ENCODE assay signal across 13 cellular contexts in the genomic region with DNA sequence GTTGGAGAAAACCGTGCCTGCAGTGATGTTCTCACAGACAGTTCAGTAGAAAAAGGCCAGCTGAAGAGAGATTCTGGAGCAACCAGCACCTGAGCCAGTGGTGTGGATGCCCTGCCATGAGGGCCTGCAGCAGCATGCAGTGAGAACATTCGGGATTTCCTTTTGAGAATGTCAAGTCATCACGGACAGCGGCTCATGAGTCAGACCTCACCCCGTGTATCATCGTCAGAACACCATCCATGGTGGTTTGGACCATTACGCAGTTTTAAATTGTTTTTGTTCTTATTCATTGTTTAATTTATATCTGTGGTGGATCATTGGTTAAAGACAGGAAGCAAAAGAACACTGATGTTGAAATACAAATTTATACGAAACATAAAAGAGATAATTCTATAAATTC.
DNase-seq lines count a peak whose midpoint lies in the region; ATAC-seq and TF ChIP-seq lines count a peak whose summit lies in the region.
"Had no signal": no experiment of that assay in that cellular context is flagged by ENCODE, and none has a peak within 500 bp of the region (broad histone marks: within the 10 kb centered on the region; RNA-seq: fewer than 3 reads in every experiment).

No MANE protein-coding gene starts in this region.

- H3K4me1 ChIP-seq in fibroblast of lung (ENCODE audit: control insufficient read depth, extremely low read depth, insufficient read depth, low read length) = peaks cover 7% of the 10 kb centered on the region
- H3K4me1 ChIP-seq in endodermal cell (ENCODE audit: control insufficient read depth, insufficient read depth, low read length) = no peaks in the 10 kb centered on the region

- H3K27ac Mint-ChIP-seq in endodermal cell = no peak overlapping the region

- DNase-seq in GM04503 (ENCODE audit: low read depth) = peak; percentile 91
- peak; percentile 87 for DNase-seq in RWPE1 (ENCODE audit: low spot score)
- peak; percentile 99 to 100 for DNase-seq in fibroblast of lung (ENCODE audit: low read depth in 2 of 2)
- peak; percentile 97 for DNase-seq in smooth muscle cell of the brain vasculature (ENCODE audit: low read depth, low spot score)
- no peak for DNase-seq in endodermal cell
- no peak for DNase-seq in retina
- DNase-seq: NCI-H1694 treated with DMSO at 0.1 percent for 48 hours, NCI-H526 treated with DMSO at 0.1 percent for 48 hours, right cardiac atrium, SIG-M5 had no signal

- CTCF ChIA-PET in RWPE1 (lab: Yijun Ruan, JAX) = no interaction called here

- no peaks in the 10 kb centered on the region for H3K79me2 ChIP-seq in fibroblast of lung (ENCODE audit: control insufficient read depth, insufficient read depth, low read length)

- no peaks in the 10 kb centered on the region for H3K4me1 Mint-ChIP-seq in endodermal cell

- H3K9me3 Mint-ChIP-seq in endodermal cell = no peaks in the 10 kb centered on the region

- H3K36me3 Mint-ChIP-seq in endodermal cell (ENCODE audit: low read depth) = no peaks in the 10 kb centered on the region

- H2AFZ ChIP-seq in fibroblast of lung (ENCODE audit: low read length) = no peak overlapping the region

- H3K9ac ChIP-seq in fibroblast of lung (ENCODE audit: insufficient read depth, low read length) = no peak overlapping the region
- no peak overlapping the region for H3K9ac ChIP-seq in endodermal cell (ENCODE audit: extremely low read depth, low read length, poor library complexity, severe bottlenecking)

- no peaks in the 10 kb centered on the region for H3K27me3 Mint-ChIP-seq in endodermal cell (ENCODE audit: insufficient read depth)

- no peak for TF ChIP-seq CTCF in RWPE1 (conservative IDR thresholded peaks at IDR 0.05; ENCODE audit: low read depth)
- TF ChIP-seq CTCF in fibroblast of lung (conservative IDR thresholded peaks at IDR 0.05 in 1 of 2, IDR thresholded peaks at IDR 0.05 in 1 of 2; ENCODE audit: low read depth in 1 of 2, low read length in 2 of 2) = no peak
- TF ChIP-seq CTCF in endodermal cell (conservative IDR thresholded peaks at IDR 0.05) = no peak

- H4K20me1 ChIP-seq in fibroblast of lung (ENCODE audit: control insufficient read depth, extremely low read depth, insufficient read depth, low read length) = no peaks in the 10 kb centered on the region

- no peak overlapping the region for H3K4me3 ChIP-seq in fibroblast of lung (replicated peaks in 1 of 4; ENCODE audit: control extremely low read depth in 1 of 4, insufficient read depth in 1 of 4, low read depth in 3 of 4, low read length in 4 of 4)
- no peak overlapping the region for H3K4me3 ChIP-seq in endodermal cell (ENCODE audit: low read length)
- H3K4me3 ChIP-seq: GM12878 had no signal

- H3K27ac ChIP-seq in RWPE1 (peak overlapping the region; percentile 80), fibroblast of lung (ENCODE audit: insufficient read depth, low read length) (peak overlapping the region; percentile 86), endodermal cell (ENCODE audit: low read depth, low read length) (no peak overlapping the region)
- H3K27ac ChIP-seq: VCaP had no signal

- POLR2A ChIA-PET in RWPE1 (lab: Yijun Ruan, JAX; ENCODE audit: low non-redundant PET) = no interaction called here

- 90 to 96% methylated on average over 7 to 8 of the region's 8 CpGs for WGBS in endodermal cell (ENCODE audit: insufficient coverage in 1 of 2, insufficient read length in 1 of 2), 2 experiments

- H3K9me3 ChIP-seq in fibroblast of lung (ENCODE audit: control insufficient read depth, insufficient read depth, low read depth, low read length) (no peaks in the 10 kb centered on the region), endodermal cell (ENCODE audit: control insufficient read depth, low read length) (no peaks in the 10 kb centered on the region)

- H3K4me3 Mint-ChIP-seq in endodermal cell = no peak overlapping the region

- no peak for ATAC-seq in GM21576 (IDR thresholded peaks at IDR 0.05; ENCODE audit: unreplicated experiment)
- ATAC-seq: GM12878, right cardiac atrium had no signal

- no peak overlapping the region for H3K4me2 ChIP-seq in fibroblast of lung (ENCODE audit: extremely low read depth, insufficient read depth, low read length)

- H3K36me3 ChIP-seq in fibroblast of lung (ENCODE audit: control insufficient read depth, insufficient read depth, low read length) = peaks cover 1% of the 10 kb centered on the region
- no peaks in the 10 kb centered on the region for H3K36me3 ChIP-seq in endodermal cell (ENCODE audit: control insufficient read depth, insufficient read depth, low read length)

- H3K27me3 ChIP-seq in fibroblast of lung (ENCODE audit: control insufficient read depth, insufficient read depth, low read length) (no peaks in the 10 kb centered on the region), endodermal cell (ENCODE audit: control insufficient read depth, insufficient read depth, low read length, poor library complexity, severe bottlenecking) (no peaks in the 10 kb centered on the region)

Comparison
In these comparisons a context has a peak if more than half of its experiments do, and no peak if none do; other contexts are left out.
1. DNase-seq: peak in GM04503 (single experiment), RWPE1 (single experiment), fibroblast of lung (2 of 2) and smooth muscle cell of the brain vasculature (single experiment); none in endodermal cell (single experiment) and retina (single experiment).